ENCODE assay signal across 8 cellular contexts in the genomic region with DNA sequence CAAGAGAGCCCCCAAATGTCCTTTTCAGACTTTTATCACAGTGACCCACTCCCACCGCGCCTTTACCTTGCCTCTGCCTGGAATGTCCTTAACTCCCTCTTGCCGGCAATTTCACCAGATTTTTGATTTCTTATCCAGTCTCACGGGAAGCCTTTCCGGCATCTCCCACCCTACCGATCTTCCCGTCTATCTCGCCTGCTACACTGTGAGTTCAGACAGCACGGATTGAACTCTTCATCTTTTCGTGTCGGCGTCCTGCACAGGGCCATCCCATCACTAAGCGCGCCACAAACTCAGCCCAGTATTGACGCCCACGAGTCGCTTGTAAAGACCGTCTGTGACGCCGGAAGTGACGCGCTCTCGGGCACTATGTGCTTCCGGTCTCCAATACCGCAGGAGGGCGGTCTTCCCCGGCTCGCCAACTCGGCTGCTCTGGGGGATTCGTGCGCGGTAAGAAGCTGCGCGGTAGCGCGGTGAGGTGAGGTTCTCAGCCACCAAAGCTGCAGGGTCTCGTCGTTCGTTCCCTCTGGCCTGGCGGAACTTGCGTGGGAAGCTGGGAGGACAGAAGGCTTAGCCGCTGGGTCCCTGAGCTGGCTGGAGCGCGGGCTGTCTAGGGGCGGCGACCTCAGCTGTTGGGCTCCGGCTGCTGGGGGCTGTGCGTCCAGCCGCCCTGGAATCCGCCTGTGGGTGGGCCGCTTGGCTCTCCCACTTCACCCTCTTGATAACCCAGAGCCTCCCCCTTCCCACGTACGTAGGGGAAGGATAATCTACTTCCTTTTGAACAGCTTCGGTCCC. TPM values are rescaled to one million over a fixed set of nuclear protein-coding genes. Genes with fewer than 3 reads are reported as not detected.
A peak's percentile ranks its signal among the peaks of the same experiment; 100 is the strongest.
DNase-seq lines count a peak whose midpoint lies in the region; ATAC-seq and TF ChIP-seq lines count a peak whose summit lies in the region.

A gene with protein sequence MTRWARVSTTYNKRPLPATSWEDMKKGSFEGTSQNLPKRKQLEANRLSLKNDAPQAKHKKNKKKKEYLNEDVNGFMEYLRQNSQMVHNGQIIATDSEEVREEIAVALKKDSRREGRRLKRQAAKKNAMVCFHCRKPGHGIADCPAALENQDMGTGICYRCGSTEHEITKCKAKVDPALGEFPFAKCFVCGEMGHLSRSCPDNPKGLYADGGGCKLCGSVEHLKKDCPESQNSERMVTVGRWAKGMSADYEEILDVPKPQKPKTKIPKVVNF (plus strand): TSS at position 367 of the 795 bp plus-strand sequence. CDS start 3,171 bp downstream, outside the sequence.

- no peaks in the 10 kb centered on the region for H3K36me3 ChIP-seq in lung (ENCODE audit: control insufficient read depth in 2 of 2, insufficient read depth in 2 of 2, low read length in 2 of 2)

- peak; percentile 27 for TF ChIP-seq CTCF in lung (IDR thresholded peaks at IDR 0.05; ENCODE audit: control extremely low read depth, extremely low read depth)

- no peaks in the 10 kb centered on the region for H3K27me3 ChIP-seq in lung (ENCODE audit: control insufficient read depth, insufficient read depth)

- peak within 1 kb of the TSS; percentile 92 to 97 for H3K27ac ChIP-seq in lung (ENCODE audit: low read depth in 1 of 2, low read length in 1 of 2)

- DNase-seq in COLO829 (ENCODE audit: low spot score) (peak; percentile 31), HS-27A (ENCODE audit: low read depth) (peak; percentile 66), lung (ENCODE audit: low spot score) (peak; percentile 94)
- peak; percentile 84 for DNase-seq in NK-92 treated with Interleukin-12 subunit alpha and Interleukin-12 subunit beta, amount 100 ng/mL, for 24 hours (lab: John Stamatoyannopoulos, UW)
- DNase-seq in activated CD8-positive, alpha-beta memory T cell treated with anti-CD3 and anti-CD28 coated beads for 24 hours, result peak; percentile 94
- peak; percentile 84 for DNase-seq in effector CD8-positive, alpha-beta T cell (lab: John Stamatoyannopoulos, UW)
- peak; percentile 81 to 85 (median 83) for DNase-seq in stimulated activated CD4-positive, alpha-beta T cell treated with anti-CD3 and anti-CD28 coated beads, TNF-alpha, amount 100 ng/mL, for 4 hours (ENCODE audit: low read depth in 3 of 3)

- H3K9me3 ChIP-seq in lung (ENCODE audit: control insufficient read depth in 2 of 2, insufficient read depth in 1 of 2, low read length in 1 of 2), result no peaks in the 10 kb centered on the region

- 0% methylated on average over 52 to 54 of the region's 54 CpGs for WGBS in lung, 2 donors

- peak; percentile 98 for ATAC-seq in GM19467 (IDR thresholded peaks at IDR 0.05; ENCODE audit: unreplicated experiment)
- ATAC-seq in lung (ENCODE audit: insufficient read depth, low FRiP score), result peak; percentile 98

- H3K4me1 ChIP-seq in lung (ENCODE audit: control insufficient read depth in 2 of 2, insufficient read depth in 2 of 2, low read length in 2 of 2), result peaks cover 3 to 7% of the 10 kb centered on the region in 2 donors

- H3K4me3 ChIP-seq in lung, result peak within 1 kb of the TSS; percentile 87

RNA-seq across cellular contexts. Expression of the gene that starts here (rescaled TPM):
- total RNA-seq in lung, result 10 to 100 TPM; 18.0 to 24.7 TPM
- polyA plus RNA-seq in lung, result 10 to 100 TPM; 21.6 to 25.8 TPM

Comparison
In these comparisons a context has a peak if more than half of its experiments do, and no peak if none do; other contexts are left out.
1. Peak in every context shown above with its lines: DNase-seq, ATAC-seq, H3K4me3 ChIP-seq and H3K27ac ChIP-seq.
2. DNase-seq: peak in every context shown above with its lines; median percentile 94 in activated CD8-positive, alpha-beta memory T cell treated with anti-CD3 and anti-CD28 coated beads for 24 hours; 94 in lung; 84 in NK-92 treated with Interleukin-12 subunit alpha and Interleukin-12 subunit beta, amount 100 ng/mL, for 24 hours; 84 in effector CD8-positive, alpha-beta T cell; 83 in stimulated activated CD4-positive, alpha-beta T cell treated with anti-CD3 and anti-CD28 coated beads, TNF-alpha, amount 100 ng/mL, for 4 hours; 66 in HS-27A; 31 in COLO829.